In the genomic region with DNA sequence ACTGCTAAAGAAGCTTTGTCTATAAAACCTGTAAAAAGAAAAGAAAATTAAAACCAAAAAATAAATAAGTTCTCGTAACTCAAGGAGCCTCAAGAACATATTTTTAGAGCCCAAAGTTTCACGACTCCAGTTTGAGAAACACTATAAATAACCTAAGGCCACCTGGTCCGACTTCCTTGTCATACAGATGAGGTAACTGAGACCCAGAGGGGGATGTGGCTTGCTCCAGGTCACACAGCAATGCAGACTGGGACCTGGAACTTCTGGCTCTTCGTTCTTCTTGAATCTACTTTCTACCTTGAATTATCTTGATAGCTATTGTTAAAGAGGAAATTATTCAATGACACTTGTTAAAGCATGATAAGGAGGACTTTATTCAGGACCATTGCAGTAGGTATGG, we compare ENCODE assay signal across 36 cellular contexts.
"Had no signal": no experiment of that assay in that cellular context is flagged by ENCODE, and none has a peak within 500 bp of the region (broad histone marks: within the 10 kb centered on the region; RNA-seq: fewer than 3 reads in every experiment).

No MANE protein-coding gene starts in this region.

- H3K36me3 ChIP-seq: MG63 had no signal

- DNase-seq: Karpas-422, Kasumi-1, MG63, MV-4-11, NCI-H1048, NCI-H1092, NCI-H1092 treated with DMSO at 0.1 percent for 48 hours, NCI-H1105, NCI-H1105 treated with DMSO at 0.1 percent for 48 hours, NCI-H1417, NCI-H1417 treated with DMSO at 0.1 percent for 48 hours, NCI-H1436, NCI-H1436 treated with DMSO at 0.1 percent for 48 hours, NCI-H146, NCI-H1694, NCI-H1694 treated with DMSO at 0.1 percent for 48 hours, NCI-H187, NCI-H187 treated with DMSO at 0.1 percent for 48 hours, NCI-H1930, NCI-H2029, NCI-H2029 treated with DMSO at 0.1 percent for 48 hours, NCI-H2081, NCI-H2081 treated with DMSO at 0.1 percent for 48 hours, NCI-H2107, NCI-H2171, NCI-H2171 treated with DMSO at 0.1 percent for 48 hours, NCI-H2227 treated with DMSO at 0.1 percent for 48 hours, NCI-H226, NCI-H345, NCI-H446, NCI-H446 treated with DMSO at 0.1 percent for 48 hours, NCI-H510A, NCI-H510A treated with DMSO at 0.1 percent for 48 hours, NCI-H524, NCI-H524 treated with DMSO at 0.1 percent for 48 hours, NCI-H526 had no signal

- H3K4me3 ChIP-seq: MG63 had no signal

- H3K9me3 ChIP-seq: MG63 had no signal

- H3K27me3 ChIP-seq: MG63 had no signal
